In the genomic region with DNA sequence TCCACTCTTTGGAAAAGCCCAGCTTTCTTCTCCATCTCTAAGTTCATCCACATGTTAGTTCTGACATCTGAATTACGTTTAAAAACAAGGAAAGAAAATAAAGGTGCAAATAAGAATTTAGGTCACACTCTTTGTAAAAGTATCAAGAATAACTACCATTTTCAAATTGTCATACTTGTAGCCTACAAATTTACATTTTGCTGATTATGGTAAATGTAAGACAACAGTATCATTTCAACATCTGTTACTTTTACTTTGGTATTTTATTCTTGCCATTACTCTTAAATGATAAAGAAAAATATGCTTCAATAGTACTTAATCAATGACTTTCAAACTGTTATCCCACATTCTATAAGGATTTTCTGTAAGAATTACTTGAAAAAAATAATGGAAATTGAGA, we compare ENCODE assay signal across 31 cellular contexts.
"Had no signal": no experiment of that assay in that cellular context is flagged by ENCODE, and none has a peak within 500 bp of the region (broad histone marks: within the 10 kb centered on the region; RNA-seq: fewer than 3 reads in every experiment).

No MANE protein-coding gene starts in this region.

- DNase-seq: activated effector memory CD4-positive, alpha-beta T cell treated with anti-CD3 and anti-CD28 coated beads, Interleukin-2, amount 50 U/mL, for 16 hours; activated effector memory CD4-positive, alpha-beta T cell treated with Interleukin-2 at 50 U/mL for 16 hours; activated gamma-delta T cell; activated gamma-delta T cell treated with Interleukin-2 at 50 U/mL for 16 hours; activated naive CD4-positive, alpha-beta T cell; activated naive CD4-positive, alpha-beta T cell treated with anti-CD3 and anti-CD28 coated beads for 36 hours; activated naive CD4-positive, alpha-beta T cell treated with anti-CD3 and anti-CD28 coated beads, Interleukin-2, amount 10 ng/mL, durations not matched to agents 7 days and 5 days; activated naive CD4-positive, alpha-beta T cell treated with anti-CD3 and anti-CD28 coated beads, Interleukin-2, amount 50 U/mL, for 16 hours; activated naive CD4-positive, alpha-beta T cell treated with Interleukin-2 at 50 U/mL for 16 hours; activated naive CD8-positive, alpha-beta T cell treated with anti-CD3 and anti-CD28 coated beads for 36 hours; activated naive CD8-positive, alpha-beta T cell treated with anti-CD3 and anti-CD28 coated beads, Interleukin-2, amount 10 ng/mL, durations not matched to agents 7 days and 5 days; activated naive CD8-positive, alpha-beta T cell treated with anti-CD3 and anti-CD28 coated beads, Interleukin-2, amount 50 U/mL, for 24 hours; activated T-cell treated with anti-CD3 and anti-CD28 coated beads, Interleukin-2, amount 50 U/mL, for 24 hours; activated T-cell treated with anti-CD3 and anti-CD28 coated beads, Interleukin-2, amount 50 U/mL, for 4 hours; activated T-cell treated with anti-CD3 and anti-CD28 coated beads, Interleukin-2, amount 50 U/mL, for 48 hours; activated T-cell treated with anti-CD3 and anti-CD28 coated beads, Interleukin-2, amount 50 U/mL, for 72 hours; adrenal gland; amniotic stem cell; amygdala; aorta; body of pancreas; brain microvascular endothelial cell; caudate nucleus; central memory CD4-positive, alpha-beta T cell; cerebellar nuclear complex had no signal

- H3K9me3 ChIP-seq: adrenal gland, ascending aorta, body of pancreas, breast epithelium had no signal

- ATAC-seq: activated naive CD4-positive, alpha-beta T cell treated with anti-CD3 and anti-CD28 coated beads, Interleukin-2, amount 50 U/mL, for 72 hours; activated naive CD8-positive, alpha-beta T cell treated with anti-CD3 and anti-CD28 coated beads, Interleukin-2, amount 50 U/mL, for 24 hours; activated T-cell treated with anti-CD3 and anti-CD28 coated beads, Interleukin-2, amount 50 U/mL, for 4 hours; activated T-cell treated with anti-CD3 and anti-CD28 coated beads, Interleukin-2, amount 50 U/mL, for 72 hours; activated T-helper 17 cell treated with anti-CD3 and anti-CD28 coated beads, Interleukin-2, amount 50 U/mL, for 72 hours; body of pancreas had no signal

- H3K36me3 ChIP-seq: adrenal gland, ascending aorta, brain microvascular endothelial cell, breast epithelium, cardiac muscle cell had no signal

- H3K27me3 ChIP-seq: adrenal gland, ascending aorta, body of pancreas, breast epithelium had no signal

- H3K4me3 ChIP-seq: adrenal gland, ascending aorta, body of pancreas, breast epithelium, cardiac muscle cell had no signal

- H3K27ac ChIP-seq: adrenal gland, ascending aorta, body of pancreas, brain microvascular endothelial cell, breast epithelium, cardiac muscle cell had no signal

- FAIRE-seq: astrocyte had no signal
